ENCODE assay signal across 1 cellular context in the genomic region with DNA sequence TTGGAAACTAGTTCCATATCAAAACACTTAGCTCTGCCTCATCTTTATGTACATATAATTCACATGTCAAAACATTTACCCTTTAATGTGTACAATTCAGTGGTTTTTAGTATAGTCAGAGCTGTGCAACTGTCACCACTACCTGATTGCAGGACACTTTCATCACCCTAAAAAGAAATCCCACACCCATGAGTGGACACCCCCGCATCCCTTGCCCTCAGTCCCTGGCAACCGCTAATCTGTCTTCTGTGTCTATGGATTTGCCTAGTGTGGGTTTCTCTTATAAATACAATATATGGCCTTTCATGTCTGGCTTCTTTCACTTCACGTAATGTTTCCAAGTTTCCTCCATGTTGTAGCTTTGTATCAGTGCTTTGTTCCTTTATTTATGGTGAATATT.
TF ChIP-seq lines count a peak whose summit lies in the region.

No MANE protein-coding gene starts in this region.

TF ChIP-seq in K562, 482 proteins besides CTCF, POLR2A, EP300 and RAD21 (continued from another document and continues in another):
- TF ChIP-seq, protein P1, sequence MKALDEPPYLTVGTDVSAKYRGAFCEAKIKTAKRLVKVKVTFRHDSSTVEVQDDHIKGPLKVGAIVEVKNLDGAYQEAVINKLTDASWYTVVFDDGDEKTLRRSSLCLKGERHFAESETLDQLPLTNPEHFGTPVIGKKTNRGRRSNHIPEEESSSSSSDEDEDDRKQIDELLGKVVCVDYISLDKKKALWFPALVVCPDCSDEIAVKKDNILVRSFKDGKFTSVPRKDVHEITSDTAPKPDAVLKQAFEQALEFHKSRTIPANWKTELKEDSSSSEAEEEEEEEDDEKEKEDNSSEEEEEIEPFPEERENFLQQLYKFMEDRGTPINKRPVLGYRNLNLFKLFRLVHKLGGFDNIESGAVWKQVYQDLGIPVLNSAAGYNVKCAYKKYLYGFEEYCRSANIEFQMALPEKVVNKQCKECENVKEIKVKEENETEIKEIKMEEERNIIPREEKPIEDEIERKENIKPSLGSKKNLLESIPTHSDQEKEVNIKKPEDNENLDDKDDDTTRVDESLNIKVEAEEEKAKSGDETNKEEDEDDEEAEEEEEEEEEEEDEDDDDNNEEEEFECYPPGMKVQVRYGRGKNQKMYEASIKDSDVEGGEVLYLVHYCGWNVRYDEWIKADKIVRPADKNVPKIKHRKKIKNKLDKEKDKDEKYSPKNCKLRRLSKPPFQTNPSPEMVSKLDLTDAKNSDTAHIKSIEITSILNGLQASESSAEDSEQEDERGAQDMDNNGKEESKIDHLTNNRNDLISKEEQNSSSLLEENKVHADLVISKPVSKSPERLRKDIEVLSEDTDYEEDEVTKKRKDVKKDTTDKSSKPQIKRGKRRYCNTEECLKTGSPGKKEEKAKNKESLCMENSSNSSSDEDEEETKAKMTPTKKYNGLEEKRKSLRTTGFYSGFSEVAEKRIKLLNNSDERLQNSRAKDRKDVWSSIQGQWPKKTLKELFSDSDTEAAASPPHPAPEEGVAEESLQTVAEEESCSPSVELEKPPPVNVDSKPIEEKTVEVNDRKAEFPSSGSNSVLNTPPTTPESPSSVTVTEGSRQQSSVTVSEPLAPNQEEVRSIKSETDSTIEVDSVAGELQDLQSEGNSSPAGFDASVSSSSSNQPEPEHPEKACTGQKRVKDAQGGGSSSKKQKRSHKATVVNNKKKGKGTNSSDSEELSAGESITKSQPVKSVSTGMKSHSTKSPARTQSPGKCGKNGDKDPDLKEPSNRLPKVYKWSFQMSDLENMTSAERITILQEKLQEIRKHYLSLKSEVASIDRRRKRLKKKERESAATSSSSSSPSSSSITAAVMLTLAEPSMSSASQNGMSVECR (CRISPR knock-in tag; IDR thresholded peaks at IDR 0.05): no peak
- TF ChIP-seq MEIS2 (IDR thresholded peaks at IDR 0.05; ENCODE audit: partially characterized antibody) (peak; percentile 77), HSF4 (CRISPR knock-in tag; IDR thresholded peaks at IDR 0.05; ENCODE audit: borderline replicate concordance) (no peak), C11orf30 (IDR thresholded peaks at IDR 0.05; ENCODE audit: low read depth) (no peak), SMAD4 (CRISPR knock-in tag; conservative IDR thresholded peaks at IDR 0.05) (0 out of 2 replicates have a peak, but pooled peaks have one; percentile 27), NCOA6 (IDR thresholded peaks at IDR 0.05) (no peak), HNRNPLL (IDR thresholded peaks at IDR 0.05; ENCODE audit: low read depth, low read length, poor library complexity, severe bottlenecking) (no peak), SRSF3 (IDR thresholded peaks at IDR 0.05; ENCODE audit: insufficient read depth, low read length) (no peak), NELFE (IDR thresholded peaks at IDR 0.05; ENCODE audit: insufficient read depth, insufficient read length) (no peak), TRIM24 (IDR thresholded peaks at IDR 0.05) (peak; percentile 33 to 78; a peak in 2 of 4 replicates), NCOR1 (IDR thresholded peaks at IDR 0.05) (no peak), ZNF224 (CRISPR knock-in tag; IDR thresholded peaks at IDR 0.05) (no peak), E2F3 (CRISPR knock-in tag; IDR thresholded peaks at IDR 0.05) (no peak), ZFP1 (CRISPR knock-in tag; IDR thresholded peaks at IDR 0.05) (no peak), SLC30A9 (CRISPR knock-in tag; IDR thresholded peaks at IDR 0.05) (no peak), POLR2G (IDR thresholded peaks at IDR 0.05; ENCODE audit: low read depth, low read length) (no peak), TCF7L2 (IDR thresholded peaks at IDR 0.05; ENCODE audit: low read depth, low read length) (no peak), BCL6 (CRISPR knock-in tag; IDR thresholded peaks at IDR 0.05) (no peak), RNF2 (IDR thresholded peaks at IDR 0.05) (peak; percentile 44; the same call in 1 of the 2 replicates), HDAC2 (IDR thresholded peaks at IDR 0.05) (peak; percentile 45; the same call in 1 of the 2 replicates), ETV5 (CRISPR knock-in tag; IDR thresholded peaks at IDR 0.05; ENCODE audit: low read depth) (no peak), SMAD1 (IDR thresholded peaks at IDR 0.05; ENCODE audit: low read depth, low read length, partially characterized antibody) (no peak), WHSC1 (IDR thresholded peaks at IDR 0.05; ENCODE audit: low read length) (no peak), ZNF436 (CRISPR knock-in tag; IDR thresholded peaks at IDR 0.05) (no peak)
- TF ChIP-seq, protein P2, sequence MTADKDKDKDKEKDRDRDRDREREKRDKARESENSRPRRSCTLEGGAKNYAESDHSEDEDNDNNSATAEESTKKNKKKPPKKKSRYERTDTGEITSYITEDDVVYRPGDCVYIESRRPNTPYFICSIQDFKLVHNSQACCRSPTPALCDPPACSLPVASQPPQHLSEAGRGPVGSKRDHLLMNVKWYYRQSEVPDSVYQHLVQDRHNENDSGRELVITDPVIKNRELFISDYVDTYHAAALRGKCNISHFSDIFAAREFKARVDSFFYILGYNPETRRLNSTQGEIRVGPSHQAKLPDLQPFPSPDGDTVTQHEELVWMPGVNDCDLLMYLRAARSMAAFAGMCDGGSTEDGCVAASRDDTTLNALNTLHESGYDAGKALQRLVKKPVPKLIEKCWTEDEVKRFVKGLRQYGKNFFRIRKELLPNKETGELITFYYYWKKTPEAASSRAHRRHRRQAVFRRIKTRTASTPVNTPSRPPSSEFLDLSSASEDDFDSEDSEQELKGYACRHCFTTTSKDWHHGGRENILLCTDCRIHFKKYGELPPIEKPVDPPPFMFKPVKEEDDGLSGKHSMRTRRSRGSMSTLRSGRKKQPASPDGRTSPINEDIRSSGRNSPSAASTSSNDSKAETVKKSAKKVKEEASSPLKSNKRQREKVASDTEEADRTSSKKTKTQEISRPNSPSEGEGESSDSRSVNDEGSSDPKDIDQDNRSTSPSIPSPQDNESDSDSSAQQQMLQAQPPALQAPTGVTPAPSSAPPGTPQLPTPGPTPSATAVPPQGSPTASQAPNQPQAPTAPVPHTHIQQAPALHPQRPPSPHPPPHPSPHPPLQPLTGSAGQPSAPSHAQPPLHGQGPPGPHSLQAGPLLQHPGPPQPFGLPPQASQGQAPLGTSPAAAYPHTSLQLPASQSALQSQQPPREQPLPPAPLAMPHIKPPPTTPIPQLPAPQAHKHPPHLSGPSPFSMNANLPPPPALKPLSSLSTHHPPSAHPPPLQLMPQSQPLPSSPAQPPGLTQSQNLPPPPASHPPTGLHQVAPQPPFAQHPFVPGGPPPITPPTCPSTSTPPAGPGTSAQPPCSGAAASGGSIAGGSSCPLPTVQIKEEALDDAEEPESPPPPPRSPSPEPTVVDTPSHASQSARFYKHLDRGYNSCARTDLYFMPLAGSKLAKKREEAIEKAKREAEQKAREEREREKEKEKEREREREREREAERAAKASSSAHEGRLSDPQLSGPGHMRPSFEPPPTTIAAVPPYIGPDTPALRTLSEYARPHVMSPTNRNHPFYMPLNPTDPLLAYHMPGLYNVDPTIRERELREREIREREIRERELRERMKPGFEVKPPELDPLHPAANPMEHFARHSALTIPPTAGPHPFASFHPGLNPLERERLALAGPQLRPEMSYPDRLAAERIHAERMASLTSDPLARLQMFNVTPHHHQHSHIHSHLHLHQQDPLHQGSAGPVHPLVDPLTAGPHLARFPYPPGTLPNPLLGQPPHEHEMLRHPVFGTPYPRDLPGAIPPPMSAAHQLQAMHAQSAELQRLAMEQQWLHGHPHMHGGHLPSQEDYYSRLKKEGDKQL (CRISPR knock-in tag; IDR thresholded peaks at IDR 0.05; ENCODE audit: borderline replicate concordance): no peak
- TF ChIP-seq, protein P3, sequence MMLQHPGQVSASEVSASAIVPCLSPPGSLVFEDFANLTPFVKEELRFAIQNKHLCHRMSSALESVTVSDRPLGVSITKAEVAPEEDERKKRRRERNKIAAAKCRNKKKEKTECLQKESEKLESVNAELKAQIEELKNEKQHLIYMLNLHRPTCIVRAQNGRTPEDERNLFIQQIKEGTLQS (IDR thresholded peaks at IDR 0.05): peak; percentile 88
- TF ChIP-seq, protein P3 (CRISPR knock-in tag; conservative IDR thresholded peaks at IDR 0.05): no peak
- TF ChIP-seq, protein P4, sequence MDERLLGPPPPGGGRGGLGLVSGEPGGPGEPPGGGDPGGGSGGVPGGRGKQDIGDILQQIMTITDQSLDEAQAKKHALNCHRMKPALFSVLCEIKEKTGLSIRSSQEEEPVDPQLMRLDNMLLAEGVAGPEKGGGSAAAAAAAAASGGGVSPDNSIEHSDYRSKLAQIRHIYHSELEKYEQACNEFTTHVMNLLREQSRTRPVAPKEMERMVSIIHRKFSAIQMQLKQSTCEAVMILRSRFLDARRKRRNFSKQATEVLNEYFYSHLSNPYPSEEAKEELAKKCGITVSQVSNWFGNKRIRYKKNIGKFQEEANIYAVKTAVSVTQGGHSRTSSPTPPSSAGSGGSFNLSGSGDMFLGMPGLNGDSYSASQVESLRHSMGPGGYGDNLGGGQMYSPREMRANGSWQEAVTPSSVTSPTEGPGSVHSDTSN (CRISPR knock-in tag; IDR thresholded peaks at IDR 0.05; ENCODE audit: low read depth): no peak
- TF ChIP-seq, protein P4 (tag; conservative IDR thresholded peaks at IDR 0.05; ENCODE audit: low read depth): no peak
- TF ChIP-seq, protein P5, sequence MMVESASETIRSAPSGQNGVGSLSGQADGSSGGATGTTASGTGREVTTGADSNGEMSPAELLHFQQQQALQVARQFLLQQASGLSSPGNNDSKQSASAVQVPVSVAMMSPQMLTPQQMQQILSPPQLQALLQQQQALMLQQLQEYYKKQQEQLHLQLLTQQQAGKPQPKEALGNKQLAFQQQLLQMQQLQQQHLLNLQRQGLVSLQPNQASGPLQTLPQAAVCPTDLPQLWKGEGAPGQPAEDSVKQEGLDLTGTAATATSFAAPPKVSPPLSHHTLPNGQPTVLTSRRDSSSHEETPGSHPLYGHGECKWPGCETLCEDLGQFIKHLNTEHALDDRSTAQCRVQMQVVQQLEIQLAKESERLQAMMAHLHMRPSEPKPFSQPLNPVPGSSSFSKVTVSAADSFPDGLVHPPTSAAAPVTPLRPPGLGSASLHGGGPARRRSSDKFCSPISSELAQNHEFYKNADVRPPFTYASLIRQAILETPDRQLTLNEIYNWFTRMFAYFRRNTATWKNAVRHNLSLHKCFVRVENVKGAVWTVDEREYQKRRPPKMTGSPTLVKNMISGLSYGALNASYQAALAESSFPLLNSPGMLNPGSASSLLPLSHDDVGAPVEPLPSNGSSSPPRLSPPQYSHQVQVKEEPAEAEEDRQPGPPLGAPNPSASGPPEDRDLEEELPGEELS (CRISPR knock-in tag; IDR thresholded peaks at IDR 0.05; ENCODE audit: borderline replicate concordance): no peak
- TF ChIP-seq, protein P6, sequence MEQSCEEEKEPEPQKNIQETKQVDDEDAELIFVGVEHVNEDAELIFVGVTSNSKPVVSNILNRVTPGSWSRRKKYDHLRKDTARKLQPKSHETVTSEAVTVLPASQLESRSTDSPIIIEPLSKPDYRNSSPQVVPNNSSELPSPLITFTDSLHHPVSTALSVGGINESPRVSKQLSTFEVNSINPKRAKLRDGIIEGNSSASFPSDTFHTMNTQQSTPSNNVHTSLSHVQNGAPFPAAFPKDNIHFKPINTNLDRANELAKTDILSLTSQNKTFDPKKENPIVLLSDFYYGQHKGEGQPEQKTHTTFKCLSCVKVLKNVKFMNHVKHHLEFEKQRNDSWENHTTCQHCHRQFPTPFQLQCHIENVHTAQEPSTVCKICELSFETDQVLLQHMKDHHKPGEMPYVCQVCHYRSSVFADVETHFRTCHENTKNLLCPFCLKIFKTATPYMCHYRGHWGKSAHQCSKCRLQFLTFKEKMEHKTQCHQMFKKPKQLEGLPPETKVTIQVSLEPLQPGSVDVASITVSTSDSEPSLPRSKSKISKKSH (CRISPR knock-in tag; IDR thresholded peaks at IDR 0.05): no peak
- TF ChIP-seq, protein P7, sequence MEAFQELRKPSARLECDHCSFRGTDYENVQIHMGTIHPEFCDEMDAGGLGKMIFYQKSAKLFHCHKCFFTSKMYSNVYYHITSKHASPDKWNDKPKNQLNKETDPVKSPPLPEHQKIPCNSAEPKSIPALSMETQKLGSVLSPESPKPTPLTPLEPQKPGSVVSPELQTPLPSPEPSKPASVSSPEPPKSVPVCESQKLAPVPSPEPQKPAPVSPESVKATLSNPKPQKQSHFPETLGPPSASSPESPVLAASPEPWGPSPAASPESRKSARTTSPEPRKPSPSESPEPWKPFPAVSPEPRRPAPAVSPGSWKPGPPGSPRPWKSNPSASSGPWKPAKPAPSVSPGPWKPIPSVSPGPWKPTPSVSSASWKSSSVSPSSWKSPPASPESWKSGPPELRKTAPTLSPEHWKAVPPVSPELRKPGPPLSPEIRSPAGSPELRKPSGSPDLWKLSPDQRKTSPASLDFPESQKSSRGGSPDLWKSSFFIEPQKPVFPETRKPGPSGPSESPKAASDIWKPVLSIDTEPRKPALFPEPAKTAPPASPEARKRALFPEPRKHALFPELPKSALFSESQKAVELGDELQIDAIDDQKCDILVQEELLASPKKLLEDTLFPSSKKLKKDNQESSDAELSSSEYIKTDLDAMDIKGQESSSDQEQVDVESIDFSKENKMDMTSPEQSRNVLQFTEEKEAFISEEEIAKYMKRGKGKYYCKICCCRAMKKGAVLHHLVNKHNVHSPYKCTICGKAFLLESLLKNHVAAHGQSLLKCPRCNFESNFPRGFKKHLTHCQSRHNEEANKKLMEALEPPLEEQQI (IDR thresholded peaks at IDR 0.05): no peak
- TF ChIP-seq, protein P8, sequence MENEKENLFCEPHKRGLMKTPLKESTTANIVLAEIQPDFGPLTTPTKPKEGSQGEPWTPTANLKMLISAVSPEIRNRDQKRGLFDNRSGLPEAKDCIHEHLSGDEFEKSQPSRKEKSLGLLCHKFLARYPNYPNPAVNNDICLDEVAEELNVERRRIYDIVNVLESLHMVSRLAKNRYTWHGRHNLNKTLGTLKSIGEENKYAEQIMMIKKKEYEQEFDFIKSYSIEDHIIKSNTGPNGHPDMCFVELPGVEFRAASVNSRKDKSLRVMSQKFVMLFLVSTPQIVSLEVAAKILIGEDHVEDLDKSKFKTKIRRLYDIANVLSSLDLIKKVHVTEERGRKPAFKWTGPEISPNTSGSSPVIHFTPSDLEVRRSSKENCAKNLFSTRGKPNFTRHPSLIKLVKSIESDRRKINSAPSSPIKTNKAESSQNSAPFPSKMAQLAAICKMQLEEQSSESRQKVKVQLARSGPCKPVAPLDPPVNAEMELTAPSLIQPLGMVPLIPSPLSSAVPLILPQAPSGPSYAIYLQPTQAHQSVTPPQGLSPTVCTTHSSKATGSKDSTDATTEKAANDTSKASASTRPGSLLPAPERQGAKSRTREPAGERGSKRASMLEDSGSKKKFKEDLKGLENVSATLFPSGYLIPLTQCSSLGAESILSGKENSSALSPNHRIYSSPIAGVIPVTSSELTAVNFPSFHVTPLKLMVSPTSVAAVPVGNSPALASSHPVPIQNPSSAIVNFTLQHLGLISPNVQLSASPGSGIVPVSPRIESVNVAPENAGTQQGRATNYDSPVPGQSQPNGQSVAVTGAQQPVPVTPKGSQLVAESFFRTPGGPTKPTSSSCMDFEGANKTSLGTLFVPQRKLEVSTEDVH (IDR thresholded peaks at IDR 0.05; ENCODE audit: low read depth, partially characterized antibody): no peak
